ENCODE assay signal across 12 cellular contexts in the genomic region with DNA sequence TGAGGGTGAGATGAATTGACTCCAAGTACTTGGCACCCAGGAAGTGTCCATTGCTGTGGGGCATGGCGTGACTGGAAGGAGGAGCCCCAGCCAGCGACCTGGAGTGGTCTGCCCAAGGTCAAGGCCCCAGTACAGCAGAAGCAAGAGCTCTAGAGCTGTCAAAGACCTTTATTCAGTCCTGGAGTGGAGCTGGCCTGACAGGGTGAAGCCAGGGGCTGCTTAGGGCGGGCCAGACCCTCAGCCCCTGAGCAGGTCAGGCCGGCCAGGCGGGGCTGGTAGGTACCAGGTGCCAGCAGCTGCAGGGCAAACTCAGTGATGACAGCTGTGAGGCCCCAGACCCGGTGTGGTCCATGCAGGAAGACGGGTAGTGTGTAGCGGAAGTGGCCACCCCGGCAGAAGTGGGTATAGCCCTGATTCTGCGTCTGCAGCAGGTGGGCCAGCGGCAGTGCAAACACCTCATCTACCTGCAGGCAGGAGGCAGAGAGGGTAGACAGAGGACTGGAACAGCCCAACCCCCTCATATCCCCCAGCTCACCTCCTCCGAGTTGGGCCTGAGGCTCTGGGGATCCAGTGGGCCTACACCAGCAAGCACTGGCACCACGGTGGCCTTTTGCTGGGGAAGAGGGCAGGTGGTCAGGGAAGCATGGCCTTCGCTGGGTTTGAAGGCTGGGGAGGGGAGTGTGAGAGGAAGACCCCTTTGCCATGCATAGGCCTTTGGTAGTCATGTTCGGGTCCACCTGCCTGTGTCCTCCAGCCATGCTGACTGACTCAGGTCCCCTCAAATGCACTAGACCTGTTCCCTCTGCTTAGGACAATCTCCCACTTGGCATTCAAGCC. TPM values are rescaled to one million over a fixed set of nuclear protein-coding genes. Genes with fewer than 3 reads are reported as not detected.
DNase-seq lines count a peak whose midpoint lies in the region; ATAC-seq and TF ChIP-seq lines count a peak whose summit lies in the region.
"Had no signal": no experiment of that assay in that cellular context is flagged by ENCODE, and none has a peak within 500 bp of the region (broad histone marks: within the 10 kb centered on the region; RNA-seq: fewer than 3 reads in every experiment).

No MANE protein-coding gene starts in this region.

- H3K4me1 ChIP-seq in right lobe of liver (peaks cover 0 to 30% (median 14%) of the 10 kb centered on the region in 4 donors), upper lobe of left lung (peaks cover 8 to 21% (median 17%) of the 10 kb centered on the region in 4 donors), prostate gland (replicated peaks) (peaks cover 4% of the 10 kb centered on the region)
- H3K4me1 ChIP-seq: foreskin keratinocyte had no signal

- TF ChIP-seq EP300 in upper lobe of left lung (IDR thresholded peaks at IDR 0.05): no peak

- TF ChIP-seq CTCF in activated B cell treated with CpG ODN at 0.5 μM for 24 hours (IDR thresholded peaks at IDR 0.05) (no peak), right lobe of liver (IDR thresholded peaks at IDR 0.05) (no peak), upper lobe of left lung (IDR thresholded peaks at IDR 0.05) (no peak), prostate gland (IDR thresholded peaks at IDR 0.05) (no peak)

- POLR2A ChIA-PET in activated B cell treated with CpG ODN at 0.5 μM for 24 hours (lab: Charles Lee): interaction anchor here (1.2 to 4.3 kb wide), 4 partner anchors 14 to 227 kb away, joined by 4 to 58 read pairs (median 15); a partner anchor contains a TSS

- WGBS in right lobe of liver (ENCODE audit: insufficient coverage, low coverage, low lambda C conversion rate, missing lambda C conversion rate): 91% methylated on average over 4 of the region's 15 CpGs
- WGBS in upper lobe of left lung, 2 donors: 86 to 91% methylated on average over 12 to 15 of the region's 15 CpGs
- 82% methylated on average over 15 of the region's 15 CpGs for WGBS in prostate gland

- peaks cover 1% of the 10 kb centered on the region for H3K36me3 Mint-ChIP-seq in activated B cell treated with CpG ODN at 0.5 μM for 24 hours (ENCODE audit: low read depth)

- no peak overlapping the region for H3K4me3 Mint-ChIP-seq in activated B cell treated with CpG ODN at 0.5 μM for 24 hours

- no peaks in the 10 kb centered on the region for H3K27me3 Mint-ChIP-seq in activated B cell treated with CpG ODN at 0.5 μM for 24 hours

- no peak for ATAC-seq in Right ventricle myocardium inferior
- ATAC-seq in left ventricle myocardium superior: no peak
- no peak for ATAC-seq in activated B cell treated with CpG ODN at 0.5 μM for 24 hours (ENCODE audit: low read depth)
- no peak for ATAC-seq in right lobe of liver
- ATAC-seq in upper lobe of left lung (ENCODE audit: low FRiP score in 2 of 2): no peak
- ATAC-seq in GM18520 (IDR thresholded peaks at IDR 0.05; ENCODE audit: unreplicated experiment): no peak
- no peak for ATAC-seq in GM21528 (IDR thresholded peaks at IDR 0.05; ENCODE audit: low FRiP score, unreplicated experiment)
- ATAC-seq: foreskin keratinocyte had no signal

- no peaks in the 10 kb centered on the region for H3K9me3 Mint-ChIP-seq in activated B cell treated with CpG ODN at 0.5 μM for 24 hours

- H3K27ac ChIP-seq in right lobe of liver (no peak overlapping the region), upper lobe of left lung (no peak overlapping the region), prostate gland (no peak overlapping the region)
- H3K27ac ChIP-seq: foreskin keratinocyte had no signal

- TF ChIP-seq POLR2A in right lobe of liver (IDR thresholded peaks at IDR 0.05): no peak
- TF ChIP-seq POLR2A in upper lobe of left lung (IDR thresholded peaks at IDR 0.05): no peak
- no peak for TF ChIP-seq POLR2A in prostate gland (IDR thresholded peaks at IDR 0.05)

- H3K27me3 ChIP-seq in right lobe of liver: no peaks in the 10 kb centered on the region
- no peaks in the 10 kb centered on the region for H3K27me3 ChIP-seq in upper lobe of left lung
- no peaks in the 10 kb centered on the region for H3K27me3 ChIP-seq in prostate gland (replicated peaks; ENCODE audit: insufficient read depth)
- H3K27me3 ChIP-seq: foreskin keratinocyte had no signal

- H3K27ac Mint-ChIP-seq in activated B cell treated with CpG ODN at 0.5 μM for 24 hours: peak overlapping the region; percentile 1

- H3K9me3 ChIP-seq in right lobe of liver (no peaks in the 10 kb centered on the region), upper lobe of left lung (no peaks in the 10 kb centered on the region), prostate gland (no peaks in the 10 kb centered on the region)

- no peaks in the 10 kb centered on the region for H3K36me3 ChIP-seq in right lobe of liver
- no peaks in the 10 kb centered on the region for H3K36me3 ChIP-seq in upper lobe of left lung
- no peaks in the 10 kb centered on the region for H3K36me3 ChIP-seq in prostate gland

- peaks cover 13% of the 10 kb centered on the region for H3K4me1 Mint-ChIP-seq in activated B cell treated with CpG ODN at 0.5 μM for 24 hours

- CTCF ChIA-PET in activated B cell treated with CpG ODN at 0.5 μM for 24 hours (lab: Charles Lee): interaction anchor here (1.4 to 4.7 kb wide), 4 partner anchors 14 to 56 kb away, joined by 3 to 43 read pairs (median 18); no protein-coding TSS in a partner anchor

- H3K4me3 ChIP-seq in right lobe of liver (no peak overlapping the region), upper lobe of left lung (no peak overlapping the region), prostate gland (no peak overlapping the region)

- DNase-seq in Right ventricle myocardium inferior (ENCODE audit: missing footprints) (peak; percentile 66), left ventricle myocardium superior (no peak), activated B cell treated with CpG ODN at 0.5 μM for 24 hours (no peak), right lobe of liver (peak; percentile 19 to 53 (median 49)), upper lobe of left lung (peak; percentile 16 to 57), prostate gland (ENCODE audit: low spot score) (no peak)
- DNase-seq: foreskin keratinocyte, NCI-H2171 had no signal

- intact Hi-C loops in Right ventricle myocardium inferior (cut with DNase I) (no loop called here), left ventricle myocardium superior (cut with micrococcal nuclease) (no loop called here), activated B cell treated with CpG ODN at 0.5 μM for 24 hours (cut with micrococcal nuclease) (loop anchor here (2.0 to 5.0 kb wide), 2 partner anchors 63 to 164 kb away; no protein-coding TSS in a partner anchor), right lobe of liver (cut with DNase I) (no loop called here), prostate gland (cut with DNase I) (no loop called here)

RNA-seq across cellular contexts. Expression of a gene that starts 1.7 kb away (rescaled TPM):
- total RNA-seq in Right ventricle myocardium inferior (104 TPM), left ventricle myocardium superior (106 TPM), activated B cell treated with CpG ODN at 0.5 μM for 24 hours (5.3 and 6.1 TPM in 2 replicates), right lobe of liver (10 to 100 TPM; 12.7 to 31.4 (median 18.3) TPM), upper lobe of left lung (10 to 100 TPM in 4 of 6 donors, 1 to 10 TPM in 1, not detected in 1; 4.3 to 17.8 (median 13.9) TPM), prostate gland (10 to 100 TPM in 1 of 2 donors, 1 to 10 TPM in 1; 7.2 to 29.2 TPM)

RNA-seq across cellular contexts. Expression of a gene that starts 11.6 kb away (rescaled TPM):
- total RNA-seq in Right ventricle myocardium inferior (0.41 TPM), left ventricle myocardium superior (0.37 TPM), activated B cell treated with CpG ODN at 0.5 μM for 24 hours (not detected in 2 replicates), right lobe of liver (under 1 TPM in 5 of 6 experiments, not detected in 1; 0.24 to 0.49 (median 0.34) TPM), upper lobe of left lung (not detected), prostate gland (not detected)
- total RNA-seq: foreskin keratinocyte, kidney epithelial cell, RPMI7951 had no signal

RNA-seq across cellular contexts. Expression of a gene that starts 21.3 kb away (rescaled TPM):
- total RNA-seq in Right ventricle myocardium inferior (724 TPM), left ventricle myocardium superior (768 TPM), activated B cell treated with CpG ODN at 0.5 μM for 24 hours (207 and 221 TPM in 2 replicates), right lobe of liver (100 to 1,000 TPM; 151 to 214 (median 163) TPM), upper lobe of left lung (100 to 1,000 TPM; 169 to 395 (median 205) TPM), prostate gland (100 to 1,000 TPM; 190 to 260 TPM)

RNA-seq across cellular contexts. Expression of a gene that starts 22.5 kb away (rescaled TPM):
- total RNA-seq in Right ventricle myocardium inferior (not detected), left ventricle myocardium superior (not detected), activated B cell treated with CpG ODN at 0.5 μM for 24 hours (not detected in 2 replicates), right lobe of liver (10 to 100 TPM in 4 of 6 experiments, 1 to 10 TPM in 2; 6.8 to 17.9 (median 12.4) TPM), upper lobe of left lung (1 to 10 TPM in 1 of 6 donors, under 1 TPM in 1, not detected in 4; 0.37 to 3.2 TPM), prostate gland (1 to 10 TPM in 1 of 2 donors, not detected in 1; 1.7 TPM)
- total RNA-seq: foreskin keratinocyte had no signal

RNA-seq across cellular contexts. Expression of a gene that starts 44.4 kb away (rescaled TPM):
- total RNA-seq in Right ventricle myocardium inferior (393 TPM), left ventricle myocardium superior (360 TPM), activated B cell treated with CpG ODN at 0.5 μM for 24 hours (331 and 362 TPM in 2 replicates), right lobe of liver (10 to 100 TPM; 16.6 to 51.4 (median 32.3) TPM), upper lobe of left lung (1,000 to 10,000 TPM in 4 of 6 donors, 100 to 1,000 TPM in 2; 600 to 1,952 (median 1,144) TPM), prostate gland (100 to 1,000 TPM; 540 to 577 TPM)

Comparison
In these comparisons a context has a peak if more than half of its experiments do, and no peak if none do; other contexts are left out.
1. DNase-seq: peak in Right ventricle myocardium inferior (single experiment), right lobe of liver (3 of 3) and upper lobe of left lung (2 of 2); none in left ventricle myocardium superior (single experiment), activated B cell treated with CpG ODN at 0.5 μM for 24 hours (single experiment) and prostate gland (single experiment).